Comparison of ENCODE assay signal across 8 cellular contexts in genomic region chr2:98761267-98761781, GRCh38. TPM values are rescaled to one million over a fixed set of nuclear protein-coding genes. Genes with fewer than 3 reads are reported as not detected.
DNase-seq lines count a peak whose midpoint lies in the region; ATAC-seq and TF ChIP-seq lines count a peak whose summit lies in the region.

No MANE protein-coding gene starts in this region.

- no peak overlapping the region for H3K4me3 ChIP-seq in brain microvascular endothelial cell (ENCODE audit: low read depth, low read length)
- no peak overlapping the region for H3K4me3 ChIP-seq in HAP-1

- H3K27ac ChIP-seq in caudate nucleus (ENCODE audit: low read depth, low read length) (peak overlapping the region; percentile 46), brain microvascular endothelial cell (no peak overlapping the region)

- in situ Hi-C loops in brain microvascular endothelial cell (cut with HindIII; ENCODE audit: low pct_ligation_motif_present, low sequenced_read_pairs) (no loop called here), HAP-1 (cut with MboI; ENCODE audit: low sequenced_read_pairs) (no loop called here)

- POLR2A ChIA-PET in activated CD4-positive, alpha-beta memory T cell treated with anti-CD3 and anti-CD28 coated beads for 36 hours (lab: Charles Lee) = interaction anchor here (1.0 kb wide), 3 partner anchors 10 to 70 kb away, joined by 3 to 4 read pairs (median 3); partner anchors contain the start of gene MGAT4A

- ATAC-seq in GM18511 (IDR thresholded peaks at IDR 0.05; ENCODE audit: unreplicated experiment) = no peak

- intact Hi-C loops in activated CD4-positive, alpha-beta memory T cell treated with anti-CD3 and anti-CD28 coated beads for 36 hours (cut with micrococcal nuclease) = loop anchor here (1.0 kb wide), 2 partner anchors 10 to 27 kb away; no protein-coding TSS in a partner anchor

- no peaks in the 10 kb centered on the region for H3K9me3 Mint-ChIP-seq in activated CD4-positive, alpha-beta memory T cell treated with anti-CD3 and anti-CD28 coated beads for 36 hours

- H3K4me3 Mint-ChIP-seq in activated CD4-positive, alpha-beta memory T cell treated with anti-CD3 and anti-CD28 coated beads for 36 hours = peak overlapping the region; percentile 45

- CTCF ChIA-PET in activated CD4-positive, alpha-beta memory T cell treated with anti-CD3 and anti-CD28 coated beads for 36 hours (lab: Charles Lee) = interaction anchor here (1.1 kb wide), 1 partner anchor 8 kb away, joined by 3 read pairs; no protein-coding TSS in a partner anchor

- H3K4me1 ChIP-seq in HAP-1 = no peaks in the 10 kb centered on the region

- no peaks in the 10 kb centered on the region for H3K36me3 ChIP-seq in brain microvascular endothelial cell (replicated peaks)
- no peaks in the 10 kb centered on the region for H3K36me3 ChIP-seq in HAP-1 (replicated peaks)

- peaks cover 63% of the 10 kb centered on the region for H3K4me1 Mint-ChIP-seq in activated CD4-positive, alpha-beta memory T cell treated with anti-CD3 and anti-CD28 coated beads for 36 hours (ENCODE audit: low read depth)

- no peaks in the 10 kb centered on the region for H3K36me3 Mint-ChIP-seq in activated CD4-positive, alpha-beta memory T cell treated with anti-CD3 and anti-CD28 coated beads for 36 hours

- peak overlapping the region; percentile 82 for H3K27ac Mint-ChIP-seq in activated CD4-positive, alpha-beta memory T cell treated with anti-CD3 and anti-CD28 coated beads for 36 hours

- no peaks in the 10 kb centered on the region for H3K9me3 ChIP-seq in HAP-1

- peak; percentile 65 for DNase-seq in DMS153 (lab: John Stamatoyannopoulos, UW)
- DNase-seq in activated CD4-positive, alpha-beta memory T cell treated with anti-CD3 and anti-CD28 coated beads for 36 hours = peak; percentile 90
- peak in 7 of 61 donors; percentile 9 to 63 (median 24) for DNase-seq in caudate nucleus (lab: John Stamatoyannopoulos, UW)
- peak; percentile 79 for DNase-seq in stimulated activated CD4-positive, alpha-beta T cell treated with anti-CD3 and anti-CD28 coated beads, Interleukin-1b, Interleukin-23, amount 100 ng/mL, for 48 hours
- no peak for DNase-seq in NAMALWA (ENCODE audit: low spot score)
- no peak for DNase-seq in brain microvascular endothelial cell
- DNase-seq in HAP-1 (ENCODE audit: low spot score in 2 of 2) = no peak

- TF ChIP-seq CTCF in brain microvascular endothelial cell (IDR thresholded peaks at IDR 0.05; ENCODE audit: low read depth, low read length, missing control alignments) = no peak

- H3K27me3 ChIP-seq in brain microvascular endothelial cell (replicated peaks) (no peaks in the 10 kb centered on the region), HAP-1 (ENCODE audit: low read depth) (no peaks in the 10 kb centered on the region)

- H3K27me3 Mint-ChIP-seq in activated CD4-positive, alpha-beta memory T cell treated with anti-CD3 and anti-CD28 coated beads for 36 hours = no peaks in the 10 kb centered on the region

RNA-seq across cellular contexts. Expression of gene MGAT4A, which starts 30.4 kb away (rescaled TPM):
- 10 to 100 TPM; 71.9 to 76.7 TPM for total RNA-seq in activated CD4-positive, alpha-beta memory T cell treated with anti-CD3 and anti-CD28 coated beads for 36 hours

Comparison
In these comparisons a context has a peak if more than half of its experiments do, and no peak if none do; other contexts are left out.
1. DNase-seq: peak in DMS153 (single experiment), activated CD4-positive, alpha-beta memory T cell treated with anti-CD3 and anti-CD28 coated beads for 36 hours (single experiment) and stimulated activated CD4-positive, alpha-beta T cell treated with anti-CD3 and anti-CD28 coated beads, Interleukin-1b, Interleukin-23, amount 100 ng/mL, for 48 hours (single experiment); none in NAMALWA (single experiment), brain microvascular endothelial cell (single experiment) and HAP-1 (0 of 2).